ENCODE assay signal across 1 cellular context in the genomic region with DNA sequence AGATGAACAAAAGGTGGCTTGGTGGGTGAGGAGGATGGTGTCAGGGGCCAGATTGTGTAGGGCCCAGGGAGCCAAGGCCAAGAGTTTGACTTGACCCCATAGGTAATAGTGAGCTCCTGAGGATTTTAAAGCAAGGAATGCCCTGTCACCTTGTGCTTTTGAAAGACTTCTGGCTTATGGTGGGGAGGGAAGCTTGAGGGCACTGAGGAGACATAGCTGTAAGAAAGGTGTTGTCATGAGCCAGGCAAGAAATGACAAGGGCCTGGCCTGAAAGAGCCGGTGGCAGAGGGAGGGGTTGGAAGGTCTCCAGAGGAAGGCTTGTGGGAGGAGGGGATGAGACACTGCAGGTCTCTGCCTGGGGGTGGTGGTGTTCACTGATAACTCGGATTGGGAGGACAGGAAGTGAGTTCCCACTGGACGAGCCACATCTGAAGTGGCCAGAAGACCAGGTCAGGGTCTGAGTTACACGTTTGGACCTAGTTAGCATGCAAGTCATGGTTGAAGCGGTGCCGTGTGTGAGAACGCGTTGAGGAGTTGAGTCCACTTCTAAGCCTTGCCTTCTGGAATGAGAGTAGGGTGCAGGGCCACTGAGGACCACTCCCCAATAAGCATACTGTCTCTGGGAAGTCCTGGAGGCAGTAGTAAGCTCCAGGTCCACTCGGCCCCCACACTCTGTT.
TF ChIP-seq lines count a peak whose summit lies in the region.

No MANE protein-coding gene starts in this region.

TF ChIP-seq in K562, 482 proteins besides CTCF, POLR2A, EP300 and RAD21 (continues in another document):
- TF ChIP-seq ZNF318 (IDR thresholded peaks at IDR 0.05; ENCODE audit: borderline replicate concordance in 1 of 2, low read depth in 1 of 2), result no peak
- no peak for TF ChIP-seq RBM34 (IDR thresholded peaks at IDR 0.05; ENCODE audit: borderline replicate concordance, insufficient read depth, low read length)
- no peak for TF ChIP-seq IRF2 (CRISPR knock-in tag; IDR thresholded peaks at IDR 0.05)
- no peak for TF ChIP-seq MCM2 (IDR thresholded peaks at IDR 0.05; ENCODE audit: low read depth)
- no peak for TF ChIP-seq SREBF2 (CRISPR knock-in tag; IDR thresholded peaks at IDR 0.05)
- TF ChIP-seq, protein P1, sequence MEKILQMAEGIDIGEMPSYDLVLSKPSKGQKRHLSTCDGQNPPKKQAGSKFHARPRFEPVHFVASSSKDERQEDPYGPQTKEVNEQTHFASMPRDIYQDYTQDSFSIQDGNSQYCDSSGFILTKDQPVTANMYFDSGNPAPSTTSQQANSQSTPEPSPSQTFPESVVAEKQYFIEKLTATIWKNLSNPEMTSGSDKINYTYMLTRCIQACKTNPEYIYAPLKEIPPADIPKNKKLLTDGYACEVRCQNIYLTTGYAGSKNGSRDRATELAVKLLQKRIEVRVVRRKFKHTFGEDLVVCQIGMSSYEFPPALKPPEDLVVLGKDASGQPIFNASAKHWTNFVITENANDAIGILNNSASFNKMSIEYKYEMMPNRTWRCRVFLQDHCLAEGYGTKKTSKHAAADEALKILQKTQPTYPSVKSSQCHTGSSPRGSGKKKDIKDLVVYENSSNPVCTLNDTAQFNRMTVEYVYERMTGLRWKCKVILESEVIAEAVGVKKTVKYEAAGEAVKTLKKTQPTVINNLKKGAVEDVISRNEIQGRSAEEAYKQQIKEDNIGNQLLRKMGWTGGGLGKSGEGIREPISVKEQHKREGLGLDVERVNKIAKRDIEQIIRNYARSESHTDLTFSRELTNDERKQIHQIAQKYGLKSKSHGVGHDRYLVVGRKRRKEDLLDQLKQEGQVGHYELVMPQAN (IDR thresholded peaks at IDR 0.05; ENCODE audit: borderline replicate concordance), result 0 out of 2 replicates have a peak, but pooled peaks have one; percentile 34
- TF ChIP-seq NR4A1 (CRISPR knock-in tag; IDR thresholded peaks at IDR 0.05), result 0 out of 2 replicates have a peak, but pooled peaks have one; percentile 63
- peak; percentile 65; the same call in 1 of the 2 replicates for TF ChIP-seq NR4A1 (tag; IDR thresholded peaks at IDR 0.05)
- peak; percentile 91 for TF ChIP-seq DPF2 (IDR thresholded peaks at IDR 0.05)
- peak; percentile 90 for TF ChIP-seq TCF3 (CRISPR knock-in tag; IDR thresholded peaks at IDR 0.05)
- 0 out of 4 replicates have a peak, but pooled peaks of 1 of the 2 experiments have one; percentile 27 for TF ChIP-seq UBTF (IDR thresholded peaks at IDR 0.05; ENCODE audit: borderline replicate concordance in 1 of 2, low read depth in 2 of 2, low read length in 2 of 2)
- TF ChIP-seq GATAD2B (IDR thresholded peaks at IDR 0.05; ENCODE audit: borderline replicate concordance), result no peak; the same call in 1 of the 2 replicates
- TF ChIP-seq BRF1 (IDR thresholded peaks at IDR 0.05; ENCODE audit: borderline replicate concordance, extremely low read depth, insufficient read length), result no peak
- TF ChIP-seq, protein P2, sequence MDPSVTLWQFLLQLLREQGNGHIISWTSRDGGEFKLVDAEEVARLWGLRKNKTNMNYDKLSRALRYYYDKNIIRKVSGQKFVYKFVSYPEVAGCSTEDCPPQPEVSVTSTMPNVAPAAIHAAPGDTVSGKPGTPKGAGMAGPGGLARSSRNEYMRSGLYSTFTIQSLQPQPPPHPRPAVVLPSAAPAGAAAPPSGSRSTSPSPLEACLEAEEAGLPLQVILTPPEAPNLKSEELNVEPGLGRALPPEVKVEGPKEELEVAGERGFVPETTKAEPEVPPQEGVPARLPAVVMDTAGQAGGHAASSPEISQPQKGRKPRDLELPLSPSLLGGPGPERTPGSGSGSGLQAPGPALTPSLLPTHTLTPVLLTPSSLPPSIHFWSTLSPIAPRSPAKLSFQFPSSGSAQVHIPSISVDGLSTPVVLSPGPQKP (CRISPR knock-in tag; IDR thresholded peaks at IDR 0.05), result no peak
- TF ChIP-seq TFAP4 (CRISPR knock-in tag; IDR thresholded peaks at IDR 0.05; ENCODE audit: borderline replicate concordance), result peak; percentile 68
- TF ChIP-seq, protein P3, sequence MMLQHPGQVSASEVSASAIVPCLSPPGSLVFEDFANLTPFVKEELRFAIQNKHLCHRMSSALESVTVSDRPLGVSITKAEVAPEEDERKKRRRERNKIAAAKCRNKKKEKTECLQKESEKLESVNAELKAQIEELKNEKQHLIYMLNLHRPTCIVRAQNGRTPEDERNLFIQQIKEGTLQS (IDR thresholded peaks at IDR 0.05), result peak; percentile 18; the same call in 1 of the 2 replicates
- TF ChIP-seq, protein P3 (CRISPR knock-in tag; conservative IDR thresholded peaks at IDR 0.05), result 0 out of 2 replicates have a peak, but pooled peaks have one; percentile 18
- TF ChIP-seq TEAD4 (IDR thresholded peaks at IDR 0.05; ENCODE audit: low read length), result peak; percentile 77
- no peak for TF ChIP-seq TEAD4 (CRISPR knock-in tag; IDR thresholded peaks at IDR 0.05; ENCODE audit: borderline replicate concordance)
- no peak for TF ChIP-seq POU5F1 (IDR thresholded peaks at IDR 0.05; ENCODE audit: borderline replicate concordance, low read depth, low read length, partially characterized antibody)
- peak; percentile 88; the same call in 1 of the 2 replicates for TF ChIP-seq LEF1 (IDR thresholded peaks at IDR 0.05)
- TF ChIP-seq NBN (IDR thresholded peaks at IDR 0.05; ENCODE audit: low read depth), result peak; percentile 93
- peak; percentile 79; the same call in 1 of the 2 replicates for TF ChIP-seq NCOA1 (IDR thresholded peaks at IDR 0.05; ENCODE audit: low read depth)
- peak; percentile 87 for TF ChIP-seq ETV1 (tag; conservative IDR thresholded peaks at IDR 0.05; ENCODE audit: low read depth)
- TF ChIP-seq CBX3 (IDR thresholded peaks at IDR 0.05; ENCODE audit: borderline replicate concordance in 1 of 2, low read length in 2 of 2), result peak in 1 of 2 experiments; percentile 47; a peak in 1 of 3 replicates
- TF ChIP-seq ZSCAN29 (IDR thresholded peaks at IDR 0.05), result peak; percentile 79
- 0 out of 2 replicates have a peak, but pooled peaks have one; percentile 31 for TF ChIP-seq SMC3 (conservative IDR thresholded peaks at IDR 0.05; ENCODE audit: insufficient read depth, low read depth, low read length)
- peak; percentile 70 for TF ChIP-seq ZBTB2 (IDR thresholded peaks at IDR 0.05)
- no peak for TF ChIP-seq ZNF583 (CRISPR knock-in tag; IDR thresholded peaks at IDR 0.05)
- TF ChIP-seq SMARCA4 (IDR thresholded peaks at IDR 0.05), result peak; percentile 85
- TF ChIP-seq EWSR1 (IDR thresholded peaks at IDR 0.05; ENCODE audit: borderline replicate concordance, low read depth, partially characterized antibody), result no peak
- peak; percentile 68; the same call in 1 of the 2 replicates for TF ChIP-seq ZEB2 (IDR thresholded peaks at IDR 0.05)
- peak; percentile 86 for TF ChIP-seq ZBTB9 (CRISPR knock-in tag; IDR thresholded peaks at IDR 0.05)
- TF ChIP-seq, protein P4, sequence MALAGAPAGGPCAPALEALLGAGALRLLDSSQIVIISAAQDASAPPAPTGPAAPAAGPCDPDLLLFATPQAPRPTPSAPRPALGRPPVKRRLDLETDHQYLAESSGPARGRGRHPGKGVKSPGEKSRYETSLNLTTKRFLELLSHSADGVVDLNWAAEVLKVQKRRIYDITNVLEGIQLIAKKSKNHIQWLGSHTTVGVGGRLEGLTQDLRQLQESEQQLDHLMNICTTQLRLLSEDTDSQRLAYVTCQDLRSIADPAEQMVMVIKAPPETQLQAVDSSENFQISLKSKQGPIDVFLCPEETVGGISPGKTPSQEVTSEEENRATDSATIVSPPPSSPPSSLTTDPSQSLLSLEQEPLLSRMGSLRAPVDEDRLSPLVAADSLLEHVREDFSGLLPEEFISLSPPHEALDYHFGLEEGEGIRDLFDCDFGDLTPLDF (CRISPR knock-in tag; IDR thresholded peaks at IDR 0.05), result no peak
- TF ChIP-seq CTBP1 (IDR thresholded peaks at IDR 0.05; ENCODE audit: borderline replicate concordance), result peak; percentile 79
- peak; percentile 16 for TF ChIP-seq MEIS2 (IDR thresholded peaks at IDR 0.05; ENCODE audit: partially characterized antibody)
